ENCODE assay signal across 8 cellular contexts in the genomic region with DNA sequence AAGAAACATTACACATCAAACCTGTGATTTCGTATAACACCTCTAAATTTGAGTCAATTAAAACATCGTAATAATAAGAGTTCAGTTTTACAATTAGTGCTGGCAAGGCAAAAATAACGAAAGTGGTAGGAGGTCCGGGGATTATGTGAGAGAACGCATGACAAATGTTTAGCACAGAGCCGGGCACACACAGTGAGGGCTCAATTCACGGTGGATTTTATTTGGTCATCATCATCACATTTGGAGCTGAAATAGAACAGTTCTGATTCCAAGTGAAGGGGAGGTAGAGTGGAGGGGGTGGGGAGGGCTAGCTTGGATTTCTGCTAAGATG. TPM values are rescaled to one million over a fixed set of nuclear protein-coding genes. Genes with fewer than 3 reads are reported as not detected.
DNase-seq lines count a peak whose midpoint lies in the region; ATAC-seq and TF ChIP-seq lines count a peak whose summit lies in the region.

No MANE protein-coding gene starts in this region.

- H3K4me3 Mint-ChIP-seq in memory B cell: peak overlapping the region; percentile 93

- no peaks in the 10 kb centered on the region for H3K9me3 Mint-ChIP-seq in memory B cell

- intact Hi-C loops in left ventricle myocardium superior (cut with micrococcal nuclease) (no loop called here), upper lobe of right lung (cut with DNase I) (no loop called here)

- H3K27me3 ChIP-seq in cardiac muscle cell (no peaks in the 10 kb centered on the region), upper lobe of right lung (no peaks in the 10 kb centered on the region)

- H3K27ac ChIP-seq in cardiac muscle cell (no peak overlapping the region), upper lobe of right lung (peak overlapping the region; percentile 65)

- H3K4me1 Mint-ChIP-seq in memory B cell: peaks cover 8% of the 10 kb centered on the region

- in situ Hi-C loops in astrocyte of the spinal cord (cut with HindIII; ENCODE audit: low sequenced_read_pairs) (no loop called here), G401 (cut with HindIII; ENCODE audit: low sequenced_read_pairs) (no loop called here)

- H3K9me3 ChIP-seq in cardiac muscle cell (ENCODE audit: low read depth) (no peaks in the 10 kb centered on the region), upper lobe of right lung (no peaks in the 10 kb centered on the region)

- H3K27me3 Mint-ChIP-seq in memory B cell: no peaks in the 10 kb centered on the region

- no peak for TF ChIP-seq CTCF in cardiac muscle cell (IDR thresholded peaks at IDR 0.05; ENCODE audit: low read depth, low read length)
- no peak for TF ChIP-seq CTCF in astrocyte of the spinal cord (IDR thresholded peaks at IDR 0.05; ENCODE audit: low read depth, low read length)
- no peak for TF ChIP-seq CTCF in upper lobe of right lung (IDR thresholded peaks at IDR 0.05)

- H3K36me3 ChIP-seq in cardiac muscle cell (no peaks in the 10 kb centered on the region), upper lobe of right lung (no peaks in the 10 kb centered on the region)

- no peaks in the 10 kb centered on the region for H3K36me3 Mint-ChIP-seq in memory B cell

- no peak for ATAC-seq in left ventricle myocardium superior
- no peak for ATAC-seq in memory B cell (ENCODE audit: low read depth)
- no peak for ATAC-seq in upper lobe of right lung
- ATAC-seq in HG02610 (IDR thresholded peaks at IDR 0.05; ENCODE audit: unreplicated experiment): no peak

- H3K4me1 ChIP-seq in cardiac muscle cell (ENCODE audit: low read depth) (no peaks in the 10 kb centered on the region), upper lobe of right lung (peaks cover 7% of the 10 kb centered on the region)

- H3K4me3 ChIP-seq in cardiac muscle cell (peak overlapping the region; percentile 39), astrocyte of the spinal cord (ENCODE audit: low read depth, low read length) (peak overlapping the region; percentile 71), upper lobe of right lung (peak overlapping the region; percentile 88)

- DNase-seq in cardiac muscle cell (ENCODE audit: low read depth in 1 of 2, low spot score in 1 of 2) (no peak), left ventricle myocardium superior (no peak), astrocyte of the spinal cord (ENCODE audit: low read depth, low spot score) (no peak), memory B cell (ENCODE audit: low spot score in 2 of 2) (no peak), upper lobe of right lung (no peak), G401 (ENCODE audit: low spot score) (no peak), NCI-H82 (lab: John Stamatoyannopoulos, UW) (no peak)

- no peak overlapping the region for H3K27ac Mint-ChIP-seq in memory B cell

RNA-seq across cellular contexts. Expression of a gene that starts 20.0 kb away (rescaled TPM):
- 439 and 725 TPM in 2 replicates for total RNA-seq in cardiac muscle cell
- polyA plus RNA-seq in cardiac muscle cell: 837 and 907 TPM in 2 replicates
- total RNA-seq in left ventricle myocardium superior: 345 TPM
- total RNA-seq in upper lobe of right lung: 435 TPM
- 250 and 310 TPM in 2 replicates for total RNA-seq in G401 (2014; rRNA removed; shearing (Covaris generic))
